17 cellular contexts compared by ENCODE assay signal in the genomic region with DNA sequence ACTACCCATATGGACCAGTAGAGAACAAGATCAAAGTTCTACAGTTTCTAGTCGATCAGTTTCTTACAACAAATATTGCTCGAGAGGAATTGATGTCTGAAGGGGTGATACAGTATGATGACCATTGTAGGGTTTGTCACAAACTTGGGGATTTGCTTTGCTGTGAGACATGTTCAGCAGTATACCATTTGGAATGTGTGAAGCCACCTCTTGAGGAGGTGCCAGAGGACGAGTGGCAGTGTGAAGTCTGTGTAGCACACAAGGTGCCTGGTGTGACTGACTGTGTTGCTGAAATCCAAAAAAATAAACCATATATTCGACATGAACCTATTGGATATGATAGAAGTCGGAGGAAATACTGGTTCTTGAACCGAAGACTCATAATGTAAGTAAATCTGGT.
"Had no signal": no experiment of that assay in that cellular context is flagged by ENCODE, and none has a peak within 500 bp of the region (broad histone marks: within the 10 kb centered on the region; RNA-seq: fewer than 3 reads in every experiment).

No MANE protein-coding gene starts in this region.

- H3K27me3 ChIP-seq: brain microvascular endothelial cell, suprapubic skin, upper lobe of left lung had no signal

- H3K27me3 Mint-ChIP-seq: activated CD4-positive, alpha-beta memory T cell treated with anti-CD3 and anti-CD28 coated beads for 36 hours had no signal

- H3K4me3 Mint-ChIP-seq: activated CD4-positive, alpha-beta memory T cell treated with anti-CD3 and anti-CD28 coated beads for 36 hours; activated T-helper 1 cell treated with anti-CD3 and anti-CD28 coated beads, Interleukin-12 subunit alpha, Interleukin-12 subunit beta, Interleukin-2, Interleukin-4 antibody, amounts not matched to agents 30 ng/mL and 10 ng/mL and 1 ng/mL, durations not matched to agents 14 hours and 24 hours and 36 hours; nephron progenitor cell had no signal

- H3K4me3 ChIP-seq: lower lobe of right lung, psoas muscle, suprapubic skin, upper lobe of left lung had no signal

- H3K27ac ChIP-seq: brain microvascular endothelial cell, lower lobe of right lung, psoas muscle, suprapubic skin, upper lobe of left lung had no signal

- ATAC-seq: lower lobe of right lung; psoas muscle; sciatic nerve; stimulated activated naive CD8-positive, alpha-beta T cell treated with anti-CD3 and anti-CD28 coated beads, Interleukin-15, Interleukin-2, amounts not matched to agents 100 U/mL and 50 U/mL, for 24 hours had no signal

- H3K27ac Mint-ChIP-seq: activated CD4-positive, alpha-beta memory T cell treated with anti-CD3 and anti-CD28 coated beads for 36 hours; activated T-helper 1 cell treated with anti-CD3 and anti-CD28 coated beads, Interleukin-12 subunit alpha, Interleukin-12 subunit beta, Interleukin-2, Interleukin-4 antibody, amounts not matched to agents 30 ng/mL and 10 ng/mL and 1 ng/mL, durations not matched to agents 14 hours and 24 hours and 36 hours; nephron progenitor cell had no signal

- DNase-seq: activated CD4-positive, alpha-beta memory T cell treated with anti-CD3 and anti-CD28 coated beads for 36 hours; activated CD8-positive, alpha-beta memory T cell treated with anti-CD3 and anti-CD28 coated beads, Interleukin-2, amount 50 U/mL, for 4 hours; activated naive CD4-positive, alpha-beta T cell treated with Interleukin-2 at 50 U/mL for 16 hours; amygdala; brain microvascular endothelial cell; hippocampal formation; kidney glomerular epithelial cell; lower lobe of right lung; nephron progenitor cell; psoas muscle; stimulated activated CD4-positive, alpha-beta T cell treated with anti-CD3 and anti-CD28 coated beads, Interleukin-2, amount 100 ng/mL, for 24 hours; stimulated activated naive CD8-positive, alpha-beta T cell treated with anti-CD3 and anti-CD28 coated beads, Interleukin-15, Interleukin-2, amounts not matched to agents 100 U/mL and 50 U/mL, for 24 hours; T1000; upper lobe of left lung had no signal

- H3K9me3 Mint-ChIP-seq: activated CD4-positive, alpha-beta memory T cell treated with anti-CD3 and anti-CD28 coated beads for 36 hours had no signal

- H3K9me3 ChIP-seq: lower lobe of right lung, suprapubic skin, upper lobe of left lung had no signal
